Comparison of ENCODE assay signal across 22 cellular contexts in genomic region chr6:73752943-73753342, GRCh38.
"Had no signal": no experiment of that assay in that cellular context is flagged by ENCODE, and none has a peak within 500 bp of the region (broad histone marks: within the 10 kb centered on the region; RNA-seq: fewer than 3 reads in every experiment).

No MANE protein-coding gene starts in this region.

- H3K4me1 ChIP-seq: esophagus squamous epithelium, pancreas, right atrium auricular region, stomach, thyroid gland had no signal

- FAIRE-seq: endothelial cell of umbilical vein, frontal cortex, keratinocyte, pancreas had no signal

- H3K27ac ChIP-seq: coronary artery, esophagus squamous epithelium, neutrophil, pancreas, right atrium auricular region, stomach, thyroid gland had no signal

- DNase-seq: dermis blood vessel endothelial cell; effector memory CD4-positive, alpha-beta T cell; esophagus squamous epithelium; head of caudate nucleus; mucosa of descending colon; naive B cell; pancreas; stimulated activated CD4-positive, alpha-beta T cell treated with anti-CD3 and anti-CD28 coated beads, Interleukin-2, amount 100 ng/mL, for 24 hours; stimulated activated CD4-positive, alpha-beta T cell treated with anti-CD3 and anti-CD28 coated beads, Interleukin-4, amount 100 ng/mL, for 24 hours; stimulated activated naive CD4-positive, alpha-beta T cell treated with Interleukin-2 at 50 U/mL for 16 hours; stomach; thyroid gland had no signal

- ATAC-seq: mucosa of descending colon; natural killer cell treated with Interleukin-12 subunit alpha and Interleukin-12 subunit beta and Interleukin-15 and Interleukin-18, amount 100 ng/mL, for 72 hours; pancreas; sciatic nerve; stimulated activated effector memory CD8-positive, alpha-beta T cell treated with anti-CD3 and anti-CD28 coated beads, Interleukin-12 subunit alpha, Interleukin-12 subunit beta, amount 100 ng/mL, for 72 hours had no signal

- H3K9me3 ChIP-seq: esophagus squamous epithelium, mucosa of descending colon, neutrophil, pancreas, right atrium auricular region, stomach, thyroid gland had no signal

- H3K36me3 ChIP-seq: neutrophil, pancreas, right atrium auricular region, stomach, thyroid gland had no signal

- H3K4me3 ChIP-seq: coronary artery, esophagus squamous epithelium, lung, mucosa of descending colon, pancreas, right atrium auricular region, stomach, thyroid gland had no signal

- H3K27me3 ChIP-seq: esophagus squamous epithelium, neutrophil, pancreas, right atrium auricular region, stomach, thyroid gland had no signal
